Comparison of ENCODE assay signal across 8 cellular contexts in the genomic region with DNA sequence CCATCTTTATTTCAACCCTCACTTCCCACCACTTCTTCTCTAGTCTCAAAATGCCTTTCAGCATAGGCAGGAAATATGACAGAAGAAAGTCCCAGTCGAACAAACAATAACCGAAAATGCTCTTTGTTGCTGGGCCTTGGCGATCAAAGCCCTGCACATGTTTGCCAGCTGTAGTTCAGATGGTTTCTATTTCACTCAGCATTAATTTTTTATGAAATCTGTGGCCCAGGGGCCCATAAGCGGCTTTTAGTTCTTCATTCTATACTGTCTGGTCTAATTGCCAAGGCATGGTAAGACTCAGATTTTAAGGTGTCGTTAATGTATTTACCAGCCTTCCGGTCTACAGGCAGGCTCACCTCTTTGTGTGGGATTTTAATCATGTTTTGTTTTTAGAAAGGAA. TPM values are rescaled to one million over a fixed set of nuclear protein-coding genes. Genes with fewer than 3 reads are reported as not detected.
DNase-seq lines count a peak whose midpoint lies in the region; ATAC-seq and TF ChIP-seq lines count a peak whose summit lies in the region.

No MANE protein-coding gene starts in this region.

- H3K27me3 Mint-ChIP-seq in memory B cell: peaks cover 2% of the 10 kb centered on the region

- peak overlapping the region; percentile 14 for H3K4me3 Mint-ChIP-seq in memory B cell

- TF ChIP-seq POLR2A in GM18505 (IDR thresholded peaks at IDR 0.05; ENCODE audit: borderline replicate concordance, extremely low read depth, insufficient read depth, insufficient read length): no peak

- ATAC-seq in GM18505 (IDR thresholded peaks at IDR 0.05; ENCODE audit: unreplicated experiment) (peak; percentile 59), GM21619 (IDR thresholded peaks at IDR 0.05; ENCODE audit: unreplicated experiment) (peak; percentile 65), HG03520 (IDR thresholded peaks at IDR 0.05; ENCODE audit: unreplicated experiment) (peak; percentile 72), memory B cell (ENCODE audit: low read depth) (peak; percentile 45)

- H3K4me1 Mint-ChIP-seq in memory B cell: peaks cover 28% of the 10 kb centered on the region

- no peak for DNase-seq in memory B cell (ENCODE audit: low spot score in 2 of 2)
- no peak for DNase-seq in activated CD4-positive, CD25-positive, alpha-beta regulatory T cell (lab: John Stamatoyannopoulos, UW)
- no peak for DNase-seq in DMS153 (lab: John Stamatoyannopoulos, UW)
- DNase-seq in ureter (ENCODE audit: low spot score): no peak
- no peak for DNase-seq in activated naive CD4-positive, alpha-beta T cell (lab: John Stamatoyannopoulos, UW)

- no peaks in the 10 kb centered on the region for H3K9me3 Mint-ChIP-seq in memory B cell

- H3K27ac Mint-ChIP-seq in memory B cell: peak overlapping the region; percentile 78

- H3K36me3 Mint-ChIP-seq in memory B cell: no peaks in the 10 kb centered on the region

RNA-seq across cellular contexts. Expression of gene F13A1, which starts 10.9 kb away (rescaled TPM):
- total RNA-seq in ureter: 61.0 TPM
